In genomic region chr5:42074353-42074752, GRCh38 we compare ENCODE assay signal across 24 cellular contexts.
"Had no signal": no experiment of that assay in that cellular context is flagged by ENCODE, and none has a peak within 500 bp of the region (broad histone marks: within the 10 kb centered on the region; RNA-seq: fewer than 3 reads in every experiment).

No MANE protein-coding gene starts in this region.

- DNase-seq: hypothalamus; immature natural killer cell; kidney; left colon; left lung; lower lobe of right lung; mammary epithelial cell; mesenchymal stem cell; naive thymus-derived CD8-positive, alpha-beta T cell; occipital lobe; stimulated activated CD4-positive, alpha-beta T cell treated with anti-CD3 and anti-CD28 coated beads, Interleukin-12 subunit alpha, Interleukin-12 subunit beta, amount 100 ng/mL, for 4 hours; stimulated activated CD4-positive, alpha-beta T cell treated with anti-CD3 and anti-CD28 coated beads, Interleukin-15, amount 100 ng/mL, for 24 hours; stimulated activated CD4-positive, alpha-beta T cell treated with anti-CD3 and anti-CD28 coated beads, Interleukin-2, amount 100 ng/mL, for 24 hours; stimulated activated CD4-positive, alpha-beta T cell treated with anti-CD3 and anti-CD28 coated beads, Interleukin-4, amount 100 ng/mL, for 1 hour; stimulated activated naive B cell treated with anti-CD40 and anti-IgM and Interleukin-4, amounts not matched to agents 10 μg/mL and 1 μg/mL and 100 μg/mL, for 72 hours; stimulated activated naive CD8-positive, alpha-beta T cell treated with anti-CD3 and anti-CD28 coated beads, Interleukin-15, Interleukin-2, amounts not matched to agents 100 U/mL and 50 U/mL, for 24 hours; stomach; testis; thyroid gland; transverse colon; uterus had no signal

- H3K27ac Mint-ChIP-seq: immature natural killer cell; naive thymus-derived CD8-positive, alpha-beta T cell; nephron; neural progenitor cell; stimulated activated naive B cell treated with anti-CD40 and anti-IgM and Interleukin-4, amounts not matched to agents 10 μg/mL and 1 μg/mL and 100 μg/mL, for 72 hours had no signal

- H3K36me3 Mint-ChIP-seq: immature natural killer cell; stimulated activated naive B cell treated with anti-CD40 and anti-IgM and Interleukin-4, amounts not matched to agents 10 μg/mL and 1 μg/mL and 100 μg/mL, for 72 hours had no signal

- H3K4me1 Mint-ChIP-seq: immature natural killer cell; naive thymus-derived CD8-positive, alpha-beta T cell; nephron; neural progenitor cell; stimulated activated naive B cell treated with anti-CD40 and anti-IgM and Interleukin-4, amounts not matched to agents 10 μg/mL and 1 μg/mL and 100 μg/mL, for 72 hours had no signal

- ATAC-seq: left colon; left lung; lower lobe of right lung; naive thymus-derived CD8-positive, alpha-beta T cell; sciatic nerve; stimulated activated naive B cell treated with anti-CD40 and anti-IgM and Interleukin-4, amounts not matched to agents 10 μg/mL and 1 μg/mL and 100 μg/mL, for 72 hours; stimulated activated naive CD8-positive, alpha-beta T cell treated with anti-CD3 and anti-CD28 coated beads, Interleukin-15, Interleukin-2, amounts not matched to agents 100 U/mL and 50 U/mL, for 24 hours had no signal

- H3K4me3 Mint-ChIP-seq: immature natural killer cell; naive thymus-derived CD8-positive, alpha-beta T cell; nephron; neural progenitor cell; stimulated activated naive B cell treated with anti-CD40 and anti-IgM and Interleukin-4, amounts not matched to agents 10 μg/mL and 1 μg/mL and 100 μg/mL, for 72 hours had no signal
